25 cellular contexts compared by ENCODE assay signal in genomic region chr12:116766285-116766684, GRCh38. TPM values are rescaled to one million over a fixed set of nuclear protein-coding genes. Genes with fewer than 3 reads are reported as not detected.
A peak's percentile ranks its signal among the peaks of the same experiment; 100 is the strongest.
DNase-seq lines count a peak whose midpoint lies in the region; ATAC-seq, FAIRE-seq and TF ChIP-seq lines count a peak whose summit lies in the region.
"Had no signal": no experiment of that assay in that cellular context is flagged by ENCODE, and none has a peak within 500 bp of the region (broad histone marks: within the 10 kb centered on the region; RNA-seq: fewer than 3 reads in every experiment).

No MANE protein-coding gene starts in this region.

- TF ChIP-seq RAD21 in HepG2 (CRISPR knock-in tag; IDR thresholded peaks at IDR 0.05) (no peak), K562 (CRISPR knock-in tag; conservative IDR thresholded peaks at IDR 0.05 in 1 of 2, IDR thresholded peaks at IDR 0.05 in 1 of 2) (no peak)

- H3K4me1 ChIP-seq in HepG2 (ENCODE audit: insufficient read depth, low read length) (no peaks in the 10 kb centered on the region), right lobe of liver (no peaks in the 10 kb centered on the region), K562 (replicated peaks in 1 of 2; ENCODE audit: control insufficient read depth in 2 of 2, insufficient read depth in 2 of 2, low read length in 2 of 2) (peaks cover 0 to 3% of the 10 kb centered on the region in 2 experiments; a peak in 1 of 5 replicates), spleen (no peaks in the 10 kb centered on the region)
- H3K4me1 ChIP-seq: A549; BLaER1 treated with 17β-estradiol and CSF1 and Interleukin-3, amounts not matched to agents 10 nM and 100 nM; Caco-2 had no signal

- H3K9me3 ChIP-seq in HepG2 (ENCODE audit: low read length) (no peaks in the 10 kb centered on the region), right lobe of liver (no peaks in the 10 kb centered on the region), K562 (replicated peaks; ENCODE audit: control insufficient read depth, insufficient read depth, low read depth, low read length) (no peaks in the 10 kb centered on the region), spleen (no peaks in the 10 kb centered on the region)
- H3K9me3 ChIP-seq: A549; BLaER1 treated with 17β-estradiol and CSF1 and Interleukin-3, amounts not matched to agents 10 nM and 100 nM; Caco-2 had no signal

- WGBS in HepG2 (ENCODE audit: low lambda C conversion rate) = 95% methylated on average over 3 of the region's 3 CpGs
- WGBS in right lobe of liver (ENCODE audit: insufficient coverage, low coverage, low lambda C conversion rate, missing lambda C conversion rate) = 95% methylated on average over 3 of the region's 3 CpGs
- WGBS in K562 (ENCODE audit: insufficient coverage, low coverage, missing lambda C conversion rate) = 90% methylated on average over 3 of the region's 3 CpGs
- WGBS in spleen, 5 donors = 92 to 95% (median 95%) methylated on average over 3 of the region's 3 CpGs

- no peaks in the 10 kb centered on the region for H3K27me3 ChIP-seq in HepG2 (ENCODE audit: control insufficient read depth in 1 of 2, insufficient read depth in 2 of 2, low read length in 2 of 2)
- H3K27me3 ChIP-seq in right lobe of liver = no peaks in the 10 kb centered on the region
- no peaks in the 10 kb centered on the region for H3K27me3 ChIP-seq in K562 (ENCODE audit: control insufficient read depth in 2 of 2, insufficient read depth in 2 of 2, low read length in 2 of 2)
- no peaks in the 10 kb centered on the region for H3K27me3 ChIP-seq in spleen (replicated peaks in 1 of 7)
- H3K27me3 ChIP-seq: BLaER1 treated with 17β-estradiol and CSF1 and Interleukin-3, amounts not matched to agents 10 nM and 100 nM had no signal

- H3K4me2 ChIP-seq in HepG2 (ENCODE audit: low read depth, low read length) = no peak overlapping the region
- H3K4me2 ChIP-seq in K562 (ENCODE audit: insufficient read depth, low read length) = no peak overlapping the region
- H3K4me2 ChIP-seq: A549; BLaER1 treated with 17β-estradiol and CSF1 and Interleukin-3, amounts not matched to agents 10 nM and 100 nM had no signal

- H3K4me3 ChIP-seq in HepG2 (replicated peaks in 1 of 3; ENCODE audit: insufficient read depth in 1 of 3, low read depth in 2 of 3, low read length in 3 of 3) (no peak overlapping the region), right lobe of liver (no peak overlapping the region), K562 (no peak overlapping the region), spleen (no peak overlapping the region)
- H3K4me3 ChIP-seq: A549; BLaER1 treated with 17β-estradiol and CSF1 and Interleukin-3, amounts not matched to agents 10 nM and 100 nM; GM12878 had no signal

- H3K9ac ChIP-seq in HepG2 (ENCODE audit: insufficient read depth, low read depth, low read length) = no peak overlapping the region
- H3K9ac ChIP-seq in K562 (ENCODE audit: insufficient read depth in 1 of 2, low read depth in 2 of 2, low read length in 2 of 2) = no peak overlapping the region
- H3K9ac ChIP-seq: BLaER1 treated with 17β-estradiol and CSF1 and Interleukin-3, amounts not matched to agents 10 nM and 100 nM had no signal

- BruUV-seq in HepG2 (replicated peaks; lab: Mats Ljungman, UMichigan) (no TSS peak), K562 (replicated peaks; lab: Mats Ljungman, UMichigan) (no TSS peak)

- CTCF ChIA-PET in HepG2 (lab: Yijun Ruan, JAX; ENCODE audit: low intra/inter-chr PET ratio, low total read pairs) = no interaction called here
- CTCF ChIA-PET in K562 (lab: Yijun Ruan, JAX; ENCODE audit: low intra/inter-chr PET ratio) = no interaction called here

- no peak overlapping the region for H3K27ac ChIP-seq in HepG2 (ENCODE audit: extremely low read length, insufficient read depth, low read length)
- H3K27ac ChIP-seq in right lobe of liver = no peak overlapping the region
- no peak overlapping the region for H3K27ac ChIP-seq in K562 (ENCODE audit: extremely low read depth, low read depth, low read length)
- no peak overlapping the region for H3K27ac ChIP-seq in spleen
- H3K27ac ChIP-seq: 22Rv1; A549; BLaER1 treated with 17β-estradiol and CSF1 and Interleukin-3, amounts not matched to agents 10 nM and 100 nM; C4-2B had no signal

- H4K20me1 ChIP-seq in HepG2 (ENCODE audit: insufficient read depth, low read length) (no peaks in the 10 kb centered on the region), K562 (replicated peaks; ENCODE audit: control insufficient read depth, insufficient read depth, low read length) (no peaks in the 10 kb centered on the region; the same call in 1 of the 2 replicates)
- H4K20me1 ChIP-seq: BLaER1 treated with 17β-estradiol and CSF1 and Interleukin-3, amounts not matched to agents 10 nM and 100 nM had no signal

- intact Hi-C loops in HepG2 (cut with micrococcal nuclease; ENCODE audit: unreplicated experiment) (no loop called here), right lobe of liver (cut with DNase I) (no loop called here), K562 (cut with micrococcal nuclease) (no loop called here), spleen (cut with DNase I; ENCODE audit: low total_unique reads) (no loop called here)

- TF ChIP-seq EP300 in HepG2 (IDR thresholded peaks at IDR 0.05; ENCODE audit: low read depth in 2 of 2, low read length in 2 of 2) (no peak), HepG2 (CRISPR knock-in tag; IDR thresholded peaks at IDR 0.05; ENCODE audit: borderline replicate concordance) (no peak), K562 (IDR thresholded peaks at IDR 0.05; ENCODE audit: low read length) (no peak)

- ATAC-seq in HepG2 (no peak), right lobe of liver (no peak), K562 (no peak), GM18519 (IDR thresholded peaks at IDR 0.05; ENCODE audit: low FRiP score, unreplicated experiment) (no peak)
- ATAC-seq: CD8-positive, alpha-beta T cell; GM12878 had no signal

- DNase-seq in HepG2 (ENCODE audit: low spot score) (no peak), right lobe of liver (no peak), K562 (ENCODE audit: extremely low read depth in 1 of 4, low spot score in 3 of 4) (no peak), islet precursor cell (peak; percentile 30), spleen (peak; percentile 17), DMS53 treated with DMSO at 0.1 percent for 48 hours (lab: John Stamatoyannopoulos, UW; ENCODE audit: unreplicated experiment) (no peak), NCI-H1436 (lab: John Stamatoyannopoulos, UW) (no peak)
- DNase-seq: Caco-2; Calu3; CD4-positive, alpha-beta T cell; CD8-positive, alpha-beta T cell; DMS79; DND-41; EL; GDM1 had no signal

- POLR2A ChIA-PET in HepG2 (lab: Yijun Ruan, JAX) (no interaction called here), K562 (lab: Yijun Ruan, JAX) (interaction anchor here (0.6 to 0.7 kb wide), 2 partner anchors 10 to 30 kb away, joined by 4 read pairs; no protein-coding TSS in a partner anchor)

- H3K36me3 ChIP-seq in HepG2 (replicated peaks in 1 of 2; ENCODE audit: control insufficient read depth in 1 of 2, insufficient read depth in 2 of 2, low read length in 2 of 2) = peaks cover 2 to 3% of the 10 kb centered on the region in 2 experiments; a peak in 2 of 5 replicates
- no peaks in the 10 kb centered on the region for H3K36me3 ChIP-seq in right lobe of liver
- peaks cover 6% of the 10 kb centered on the region; the same call in 1 of the 3 replicates for H3K36me3 ChIP-seq in K562 (ENCODE audit: control insufficient read depth, insufficient read depth, low read length)
- no peaks in the 10 kb centered on the region for H3K36me3 ChIP-seq in spleen

- no peak for FAIRE-seq in HepG2 (lab: Jason Lieb, UNC)
- no peak for FAIRE-seq in K562 (lab: Jason Lieb, UNC)
- FAIRE-seq: A549, D721Med, GM12878, GM12892, GM18507, GM19239 had no signal

- H3K79me2 ChIP-seq in HepG2 (ENCODE audit: insufficient read depth, low read length) (no peaks in the 10 kb centered on the region), K562 (ENCODE audit: control insufficient read depth, insufficient read depth, low read length) (peaks cover 6% of the 10 kb centered on the region; the same call in 2 of the 3 replicates)

- H2AFZ ChIP-seq in HepG2 (ENCODE audit: low read length) (no peak overlapping the region), K562 (ENCODE audit: low read depth, low read length) (no peak overlapping the region)

- TF ChIP-seq CTCF in HepG2 (CRISPR knock-in tag; IDR thresholded peaks at IDR 0.05) (no peak), right lobe of liver (IDR thresholded peaks at IDR 0.05) (no peak), K562 (IDR thresholded peaks at IDR 0.05 in 2 of 3, conservative IDR thresholded peaks at IDR 0.05 in 1 of 3; ENCODE audit: insufficient read depth in 2 of 3, low read depth in 1 of 3, low read length in 3 of 3) (no peak), spleen (IDR thresholded peaks at IDR 0.05 in 8 of 11, conservative IDR thresholded peaks at IDR 0.05 in 3 of 11) (no peak)

- in situ Hi-C loops in HepG2 (cut with HindIII; ENCODE audit: extremely low pct_ligation_motif_present, low pct_unique_long_range_greater_than_20kb) (no loop called here), K562 (cut with MboI) (no loop called here)

- TF ChIP-seq POLR2A in HepG2 (IDR thresholded peaks at IDR 0.05; ENCODE audit: insufficient read depth in 1 of 2, low read depth in 2 of 2, low read length in 2 of 2) (no peak), right lobe of liver (IDR thresholded peaks at IDR 0.05) (no peak), K562 (conservative IDR thresholded peaks at IDR 0.05) (no peak), spleen (IDR thresholded peaks at IDR 0.05) (no peak)

- H3K9me1 ChIP-seq in K562 (ENCODE audit: control insufficient read depth, insufficient read depth, low read length) = peaks cover 4% of the 10 kb centered on the region

RNA-seq across cellular contexts. Expression of gene RNFT2, which starts 28.2 kb away (rescaled TPM):
- total RNA-seq in HepG2 (2016; rRNA removed; fragmentation: Illumina TruSeq; extraction: Trizol) = 7.1 and 8.3 TPM in 2 replicates
- total RNA-seq in HepG2 (2016; cell fraction: cytosol; rRNA removed; fragmentation: Illumina TruSeq; extraction: Trizol; ENCODE audit: low read depth) = 4.9 and 5.0 TPM in 2 replicates
- 6.1 and 7.2 TPM in 2 replicates for total RNA-seq in HepG2 (2016; cell fraction: insoluble cytoplasmic fraction; rRNA removed; fragmentation: Illumina TruSeq; extraction: Trizol)
- 7.4 and 8.0 TPM in 2 replicates for total RNA-seq in HepG2 (2016; cell fraction: membrane; rRNA removed; fragmentation: Illumina TruSeq; extraction: Trizol)
- total RNA-seq in HepG2 (2016; cell fraction: nucleus; rRNA removed; fragmentation: Illumina TruSeq; extraction: Trizol) = 7.7 and 9.7 TPM in 2 replicates
- 3.3 and 3.4 TPM in 2 replicates for polyA plus RNA-seq in HepG2 (2011; rRNA removed)
- 2.2 and 2.3 TPM in 2 replicates for polyA plus RNA-seq in HepG2 (2011; cell fraction: cytosol; rRNA removed)
- 3.3 and 4.4 TPM in 2 replicates for polyA plus RNA-seq in HepG2 (2011; cell fraction: nucleus; rRNA removed)
- polyA plus RNA-seq in HepG2 (2012) = 1.6 and 3.2 TPM in 2 replicates
- 1.2 TPM in 2 replicates for polyA plus RNA-seq in HepG2 (2016; cell fraction: cytosol; fragmentation: Illumina TruSeq; extraction: Trizol; ENCODE audit: low read depth)
- polyA plus RNA-seq in HepG2 (2016; cell fraction: insoluble cytoplasmic fraction; fragmentation: Illumina TruSeq; extraction: Trizol; ENCODE audit: low read depth) = 2.3 and 3.9 TPM in 2 replicates
- polyA plus RNA-seq in HepG2 (2016; cell fraction: membrane; fragmentation: Illumina TruSeq; extraction: Trizol; ENCODE audit: low read depth) = 3.2 and 3.7 TPM in 2 replicates
- polyA plus RNA-seq in HepG2 (2016; cell fraction: nucleus; fragmentation: Illumina TruSeq; extraction: Trizol; ENCODE audit: insufficient read depth, low read depth) = 10.6 and 13.3 TPM in 2 replicates
- polyA minus RNA-seq in HepG2 (2011; rRNA and poly(A)+ RNA removed; ENCODE audit: low replicate concordance) = 12.6 and 43.4 TPM in 2 replicates
- polyA minus RNA-seq in HepG2 (2011; cell fraction: cytosol; rRNA and poly(A)+ RNA removed) = 5.0 and 6.7 TPM in 2 replicates
- polyA minus RNA-seq in HepG2 (2011; cell fraction: nucleus; rRNA and poly(A)+ RNA removed) = 5.2 TPM in 2 replicates
- total RNA-seq in right lobe of liver = 1 to 10 TPM in 2 of 6 experiments, under 1 TPM in 4; 0.09 to 2.1 (median 0.75) TPM
- total RNA-seq in K562 (2011; cell fraction: chromatin; rRNA removed; ENCODE audit: low replicate concordance) = 16.0 and 21.8 TPM in 2 replicates
- 12.7 and 13.2 TPM in 2 replicates for total RNA-seq in K562 (2011; cell fraction: nucleolus; rRNA removed)
- total RNA-seq in K562 (2011; cell fraction: nucleoplasm; rRNA removed) = 18.5 and 28.9 TPM in 2 replicates
- total RNA-seq in K562 (2014; rRNA removed) = 7.9 and 9.8 TPM in 2 replicates
- 9.5 and 10.5 TPM in 2 replicates for total RNA-seq in K562 (2014; rRNA removed; fragmentation: Illumina TruSeq; extraction: Trizol)
- total RNA-seq in K562 (2015; rRNA removed; fragmentation: Illumina TruSeq; extraction: Trizol) = 11.3 and 12.0 TPM in 2 replicates
- 23.5 and 26.3 TPM in 2 replicates for total RNA-seq in K562 (2021)
- polyA plus RNA-seq in K562 (2011; rRNA removed) = 8.5 and 14.1 TPM in 2 replicates
- 10.0 and 12.1 TPM in 2 replicates for polyA plus RNA-seq in K562 (2011; cell fraction: cytosol; rRNA removed)
- polyA plus RNA-seq in K562 (2011; cell fraction: nucleus; rRNA removed) = 7.1 and 7.3 TPM in 2 replicates
- polyA plus RNA-seq in K562 (2012) = 8.7 and 9.8 TPM in 2 replicates
- 3.5 and 3.6 TPM in 2 replicates for polyA plus RNA-seq in K562 (2014; fragmentation: Illumina TruSeq; extraction: Trizol)
- polyA plus RNA-seq in K562 (2014; fragmentation: Nextera tagmentation; extraction: Ambion mirVana) = 10 to 100 TPM in 1 of 2 experiments, 1 to 10 TPM in 1; 7.1 to 17.3 TPM
- polyA plus RNA-seq in K562 (2014; rRNA removed) = 10.0 and 11.9 TPM in 2 replicates
- polyA minus RNA-seq in K562 (2011; rRNA and poly(A)+ RNA removed) = 21.2 TPM in 2 replicates
- polyA minus RNA-seq in K562 (2011; cell fraction: cytosol; rRNA and poly(A)+ RNA removed) = 14.4 and 15.7 TPM in 2 replicates
- polyA minus RNA-seq in K562 (2011; cell fraction: nucleus; rRNA and poly(A)+ RNA removed) = 1.8 and 3.7 TPM in 2 replicates
- total RNA-seq in spleen = 1 to 10 TPM; 3.0 to 6.0 (median 4.4) TPM
- 1 to 10 TPM; 1.9 to 3.9 (median 3.5) TPM for polyA plus RNA-seq in spleen

RNA-seq across cellular contexts. Expression of gene SPRING1, which starts 28.4 kb away (rescaled TPM):
- 51.8 and 65.6 TPM in 2 replicates for total RNA-seq in HepG2 (2016; rRNA removed; fragmentation: Illumina TruSeq; extraction: Trizol)
- total RNA-seq in HepG2 (2016; cell fraction: cytosol; rRNA removed; fragmentation: Illumina TruSeq; extraction: Trizol; ENCODE audit: low read depth) = 73.3 and 84.9 TPM in 2 replicates
- 52.8 and 55.9 TPM in 2 replicates for total RNA-seq in HepG2 (2016; cell fraction: insoluble cytoplasmic fraction; rRNA removed; fragmentation: Illumina TruSeq; extraction: Trizol)
- 130 and 144 TPM in 2 replicates for total RNA-seq in HepG2 (2016; cell fraction: membrane; rRNA removed; fragmentation: Illumina TruSeq; extraction: Trizol)
- 23.5 and 30.9 TPM in 2 replicates for total RNA-seq in HepG2 (2016; cell fraction: nucleus; rRNA removed; fragmentation: Illumina TruSeq; extraction: Trizol)
- 16.1 and 20.0 TPM in 2 replicates for polyA plus RNA-seq in HepG2 (2011; rRNA removed)
- polyA plus RNA-seq in HepG2 (2011; cell fraction: cytosol; rRNA removed) = 10.7 and 16.5 TPM in 2 replicates
- 6.8 and 7.2 TPM in 2 replicates for polyA plus RNA-seq in HepG2 (2011; cell fraction: nucleus; rRNA removed)
- polyA plus RNA-seq in HepG2 (2012) = 9.0 and 11.3 TPM in 2 replicates
- polyA plus RNA-seq in HepG2 (2016; cell fraction: cytosol; fragmentation: Illumina TruSeq; extraction: Trizol; ENCODE audit: low read depth) = 87.5 and 98.3 TPM in 2 replicates
- 40.6 and 42.1 TPM in 2 replicates for polyA plus RNA-seq in HepG2 (2016; cell fraction: insoluble cytoplasmic fraction; fragmentation: Illumina TruSeq; extraction: Trizol; ENCODE audit: low read depth)
- polyA plus RNA-seq in HepG2 (2016; cell fraction: membrane; fragmentation: Illumina TruSeq; extraction: Trizol; ENCODE audit: low read depth) = 97.7 TPM in 2 replicates
- 25.0 and 26.3 TPM in 2 replicates for polyA plus RNA-seq in HepG2 (2016; cell fraction: nucleus; fragmentation: Illumina TruSeq; extraction: Trizol; ENCODE audit: insufficient read depth, low read depth)
- 26.4 and 35.5 TPM in 2 replicates for polyA minus RNA-seq in HepG2 (2011; rRNA and poly(A)+ RNA removed; ENCODE audit: low replicate concordance)
- 16.0 TPM in 2 replicates for polyA minus RNA-seq in HepG2 (2011; cell fraction: cytosol; rRNA and poly(A)+ RNA removed)
- polyA minus RNA-seq in HepG2 (2011; cell fraction: nucleus; rRNA and poly(A)+ RNA removed) = 8.1 and 10.8 TPM in 2 replicates
- 10 to 100 TPM in 4 of 6 experiments, 1 to 10 TPM in 2; 4.9 to 18.7 (median 12.0) TPM for total RNA-seq in right lobe of liver
- total RNA-seq in K562 (2011; cell fraction: chromatin; rRNA removed; ENCODE audit: low replicate concordance) = 6.1 and 6.6 TPM in 2 replicates
- total RNA-seq in K562 (2011; cell fraction: nucleolus; rRNA removed) = 5.5 and 5.7 TPM in 2 replicates
- total RNA-seq in K562 (2011; cell fraction: nucleoplasm; rRNA removed) = 6.2 and 9.8 TPM in 2 replicates
- total RNA-seq in K562 (2014; rRNA removed) = 11.9 and 15.2 TPM in 2 replicates
- total RNA-seq in K562 (2014; rRNA removed; fragmentation: Illumina TruSeq; extraction: Trizol) = 7.0 and 7.9 TPM in 2 replicates
- 8.8 and 8.9 TPM in 2 replicates for total RNA-seq in K562 (2015; rRNA removed; fragmentation: Illumina TruSeq; extraction: Trizol)
- total RNA-seq in K562 (2021) = 19.1 and 20.0 TPM in 2 replicates
- polyA plus RNA-seq in K562 (2011; rRNA removed) = 8.0 TPM in 2 replicates
- polyA plus RNA-seq in K562 (2011; cell fraction: cytosol; rRNA removed) = 8.2 and 11.5 TPM in 2 replicates
- polyA plus RNA-seq in K562 (2011; cell fraction: nucleus; rRNA removed) = 4.8 and 6.7 TPM in 2 replicates
- polyA plus RNA-seq in K562 (2012) = 9.2 and 17.4 TPM in 2 replicates
- 8.0 and 11.1 TPM in 2 replicates for polyA plus RNA-seq in K562 (2014; fragmentation: Illumina TruSeq; extraction: Trizol)
- 1 to 10 TPM; 1.1 to 1.9 TPM for polyA plus RNA-seq in K562 (2014; fragmentation: Nextera tagmentation; extraction: Ambion mirVana)
- 6.3 and 9.1 TPM in 2 replicates for polyA plus RNA-seq in K562 (2014; rRNA removed)
- polyA minus RNA-seq in K562 (2011; rRNA and poly(A)+ RNA removed) = 11.1 and 11.8 TPM in 2 replicates
- polyA minus RNA-seq in K562 (2011; cell fraction: cytosol; rRNA and poly(A)+ RNA removed) = 6.8 and 7.4 TPM in 2 replicates
- 3.2 and 3.8 TPM in 2 replicates for polyA minus RNA-seq in K562 (2011; cell fraction: nucleus; rRNA and poly(A)+ RNA removed)
- 10 to 100 TPM; 18.5 to 43.8 (median 28.7) TPM for total RNA-seq in spleen
- 10 to 100 TPM in 2 of 3 donors, 1 to 10 TPM in 1; 8.8 to 17.5 (median 10.4) TPM for polyA plus RNA-seq in spleen

Comparison
In these comparisons a context has a peak if more than half of its experiments do, and no peak if none do; other contexts are left out.
1. DNase-seq: peak in islet precursor cell (single experiment) and spleen (single experiment); none in HepG2 (single experiment), right lobe of liver (0 of 3), K562 (0 of 4), DMS53 treated with DMSO at 0.1 percent for 48 hours (single experiment) and NCI-H1436 (single experiment).